Comparison of ENCODE assay signal across 17 cellular contexts in the genomic region with DNA sequence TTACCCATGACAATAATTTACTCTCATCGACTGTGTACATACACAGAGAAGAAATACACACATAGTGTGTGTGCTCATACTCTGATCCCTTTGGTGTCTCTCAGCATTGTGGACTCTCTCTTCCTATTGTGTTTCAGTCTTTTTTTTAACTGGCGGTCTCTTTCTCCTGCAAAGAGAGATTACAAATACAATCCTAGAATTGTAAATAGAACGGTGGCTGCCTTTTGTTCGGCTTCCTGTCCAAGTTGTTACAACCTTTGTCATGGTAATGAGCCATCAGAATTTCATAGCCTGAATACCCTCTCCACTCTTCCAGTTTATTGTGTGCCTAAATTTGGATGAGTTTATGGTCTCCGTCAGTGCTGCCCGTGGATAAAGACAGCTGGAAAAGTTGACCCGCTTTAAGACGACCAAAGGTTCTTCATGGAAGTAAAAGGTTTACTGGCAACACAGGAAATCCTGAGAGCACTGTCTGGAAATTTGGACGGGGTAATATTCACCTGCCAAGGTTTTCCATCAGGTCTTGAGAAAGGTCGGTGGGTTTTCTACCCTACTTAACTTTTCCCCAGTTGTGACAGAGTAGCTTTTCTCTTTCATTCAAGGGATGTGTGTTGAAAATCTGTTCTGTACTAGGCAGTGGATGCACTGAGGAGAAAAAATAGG.
DNase-seq lines count a peak whose midpoint lies in the region; ATAC-seq and TF ChIP-seq lines count a peak whose summit lies in the region.
"Had no signal": no experiment of that assay in that cellular context is flagged by ENCODE, and none has a peak within 500 bp of the region (broad histone marks: within the 10 kb centered on the region; RNA-seq: fewer than 3 reads in every experiment).

No MANE protein-coding gene starts in this region.

- TF ChIP-seq CTCF in nephron progenitor cell (IDR thresholded peaks at IDR 0.05) = no peak

- no peaks in the 10 kb centered on the region; the same call in 1 of the 2 replicates for H3K36me3 ChIP-seq in H7 (replicated peaks; ENCODE audit: control insufficient read depth, insufficient read depth, low read length)
- H3K36me3 ChIP-seq: BLaER1 treated with 17β-estradiol and CSF1 and Interleukin-3, amounts not matched to agents 10 nM and 100 nM; right atrium auricular region had no signal

- no peak overlapping the region for H3K27ac Mint-ChIP-seq in nephron progenitor cell
- no peak overlapping the region for H3K27ac Mint-ChIP-seq in natural killer cell treated with Interleukin-12 subunit alpha and Interleukin-12 subunit beta and Interleukin-15 and Interleukin-18, amount 100 ng/mL, for 72 hours
- H3K27ac Mint-ChIP-seq: activated CD8-positive, alpha-beta memory T cell treated with anti-CD3 and anti-CD28 coated beads, Interleukin-2, amount 10 ng/mL, durations not matched to agents 7 days and 5 days; T-cell had no signal

- H3K27me3 Mint-ChIP-seq in nephron progenitor cell (ENCODE audit: low read depth, poor library complexity) = peaks cover 9% of the 10 kb centered on the region
- H3K27me3 Mint-ChIP-seq in natural killer cell treated with Interleukin-12 subunit alpha and Interleukin-12 subunit beta and Interleukin-15 and Interleukin-18, amount 100 ng/mL, for 72 hours = peaks cover 14 to 16% of the 10 kb centered on the region in 2 donors

- H3K4me1 Mint-ChIP-seq in nephron progenitor cell = peaks cover 37% of the 10 kb centered on the region
- H3K4me1 Mint-ChIP-seq in natural killer cell treated with Interleukin-12 subunit alpha and Interleukin-12 subunit beta and Interleukin-15 and Interleukin-18, amount 100 ng/mL, for 72 hours (ENCODE audit: low read depth in 2 of 2) = peaks cover 16 to 19% of the 10 kb centered on the region in 2 donors

- H3K9me3 Mint-ChIP-seq in nephron progenitor cell = peaks cover 25% of the 10 kb centered on the region
- H3K9me3 Mint-ChIP-seq in natural killer cell treated with Interleukin-12 subunit alpha and Interleukin-12 subunit beta and Interleukin-15 and Interleukin-18, amount 100 ng/mL, for 72 hours = no peaks in the 10 kb centered on the region

- H3K27me3 ChIP-seq in H7 (ENCODE audit: control insufficient read depth, insufficient read depth, low read length) = no peaks in the 10 kb centered on the region
- H3K27me3 ChIP-seq: BLaER1 treated with 17β-estradiol and CSF1 and Interleukin-3, amounts not matched to agents 10 nM and 100 nM; body of pancreas; right atrium auricular region had no signal

- H3K36me3 Mint-ChIP-seq in nephron progenitor cell (ENCODE audit: low read depth) = peaks cover 9% of the 10 kb centered on the region
- H3K36me3 Mint-ChIP-seq in natural killer cell treated with Interleukin-12 subunit alpha and Interleukin-12 subunit beta and Interleukin-15 and Interleukin-18, amount 100 ng/mL, for 72 hours = no peaks in the 10 kb centered on the region
- H3K36me3 Mint-ChIP-seq: T-cell had no signal

- peak overlapping the region; percentile 10 for H3K4me3 Mint-ChIP-seq in nephron progenitor cell
- no peak overlapping the region for H3K4me3 Mint-ChIP-seq in natural killer cell treated with Interleukin-12 subunit alpha and Interleukin-12 subunit beta and Interleukin-15 and Interleukin-18, amount 100 ng/mL, for 72 hours
- H3K4me3 Mint-ChIP-seq: activated CD8-positive, alpha-beta memory T cell treated with anti-CD3 and anti-CD28 coated beads, Interleukin-2, amount 10 ng/mL, durations not matched to agents 7 days and 5 days; naive thymus-derived CD8-positive, alpha-beta T cell; T-cell had no signal

- no peak for ATAC-seq in natural killer cell treated with Interleukin-12 subunit alpha and Interleukin-12 subunit beta and Interleukin-15 and Interleukin-18, amount 100 ng/mL, for 72 hours
- ATAC-seq: activated CD8-positive, alpha-beta memory T cell treated with anti-CD3 and anti-CD28 coated beads, Interleukin-2, amount 10 ng/mL, durations not matched to agents 7 days and 5 days; body of pancreas; GM12878; naive thymus-derived CD8-positive, alpha-beta T cell; T-cell had no signal

- H3K4me3 ChIP-seq in H7 (ENCODE audit: insufficient read depth, low read depth, low read length) = 0 out of 2 replicates have a peak overlapping the region, but pooled peaks have one; percentile 2
- H3K4me3 ChIP-seq: body of pancreas, GM12878, right atrium auricular region had no signal

- in situ Hi-C loops in G401 (cut with HindIII; ENCODE audit: low sequenced_read_pairs) = no loop called here

- no peak for DNase-seq in H7
- DNase-seq in NCI-H2029 (lab: John Stamatoyannopoulos, UW) = peak; percentile 95
- peak; percentile 18 for DNase-seq in SHP77 treated with DMSO at 0.1 percent for 48 hours (lab: John Stamatoyannopoulos, UW)
- DNase-seq in nephron progenitor cell = no peak
- DNase-seq in activated CD8-positive, alpha-beta memory T cell treated with anti-CD3 and anti-CD28 coated beads, Interleukin-2, amount 50 U/mL, for 4 hours = no peak
- DNase-seq in G401 (ENCODE audit: low spot score) = no peak
- DNase-seq in natural killer cell treated with Interleukin-12 subunit alpha and Interleukin-12 subunit beta and Interleukin-15 and Interleukin-18, amount 100 ng/mL, for 72 hours (ENCODE audit: low spot score) = no peak
- DNase-seq: activated CD4-positive, CD25-positive, alpha-beta regulatory T cell; activated CD8-positive, alpha-beta memory T cell treated with anti-CD3 and anti-CD28 coated beads, Interleukin-2, amount 10 ng/mL, durations not matched to agents 7 days and 5 days; body of pancreas; hypothalamus; IMR-90; naive thymus-derived CD8-positive, alpha-beta T cell; T-cell had no signal

Comparison
In these comparisons a context has a peak if more than half of its experiments do, and no peak if none do; other contexts are left out.
1. DNase-seq: peak in NCI-H2029 (single experiment) and SHP77 treated with DMSO at 0.1 percent for 48 hours (single experiment); none in H7 (single experiment), nephron progenitor cell (single experiment), activated CD8-positive, alpha-beta memory T cell treated with anti-CD3 and anti-CD28 coated beads, Interleukin-2, amount 50 U/mL, for 4 hours (single experiment), G401 (single experiment) and natural killer cell treated with Interleukin-12 subunit alpha and Interleukin-12 subunit beta and Interleukin-15 and Interleukin-18, amount 100 ng/mL, for 72 hours (single experiment).